ENCODE assay signal across 13 cellular contexts in the genomic region with DNA sequence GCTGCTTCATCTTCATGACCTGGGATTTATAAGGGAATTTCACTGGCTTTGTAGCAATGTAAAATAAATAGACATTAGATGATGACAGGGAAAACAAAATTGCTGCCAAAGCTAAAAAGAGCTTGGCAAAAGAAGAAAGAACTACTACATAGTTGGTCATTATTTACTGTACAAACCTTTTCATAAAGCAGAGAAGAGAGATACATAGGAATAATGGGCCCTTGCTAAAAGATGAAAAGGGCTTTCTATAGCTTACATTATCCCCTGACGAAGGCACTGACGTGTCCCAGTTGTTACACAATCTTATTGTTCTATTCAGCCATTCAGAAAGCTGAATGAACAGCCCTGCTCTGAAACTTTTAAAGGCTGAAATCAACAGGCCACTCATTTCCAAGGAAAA. TPM values are rescaled to one million over a fixed set of nuclear protein-coding genes. Genes with fewer than 3 reads are reported as not detected.
DNase-seq lines count a peak whose midpoint lies in the region; ATAC-seq, FAIRE-seq and TF ChIP-seq lines count a peak whose summit lies in the region.
"Had no signal": no experiment of that assay in that cellular context is flagged by ENCODE, and none has a peak within 500 bp of the region (broad histone marks: within the 10 kb centered on the region; RNA-seq: fewer than 3 reads in every experiment).

No MANE protein-coding gene starts in this region.

- TF ChIP-seq POLR2A in stomach (IDR thresholded peaks at IDR 0.05), result no peak
- TF ChIP-seq POLR2A in esophagus squamous epithelium (IDR thresholded peaks at IDR 0.05), result no peak

- H3K36me3 ChIP-seq in RWPE2 (ENCODE audit: low read depth) (no peaks in the 10 kb centered on the region), pancreas (no peaks in the 10 kb centered on the region), stomach (no peaks in the 10 kb centered on the region), esophagus squamous epithelium (no peaks in the 10 kb centered on the region)

- H3K4me1 ChIP-seq in RWPE2 (ENCODE audit: insufficient read depth, poor library complexity, severe bottlenecking) (no peaks in the 10 kb centered on the region), pancreas (peaks cover 0 to 9% (median 6%) of the 10 kb centered on the region in 3 donors), stomach (peaks cover 0 to 10% (median 0%) of the 10 kb centered on the region in 4 donors), esophagus squamous epithelium (peaks cover 0 to 17% (median 4%) of the 10 kb centered on the region in 3 donors)

- H3K27ac ChIP-seq in RWPE2 (ENCODE audit: poor library complexity, severe bottlenecking) (no peak overlapping the region), pancreas (no peak overlapping the region), stomach (no peak overlapping the region), esophagus squamous epithelium (peak overlapping the region in 1 of 4 donors; percentile 13)

- DNase-seq in EH (ENCODE audit: low read depth) (peak; percentile 15), RWPE2 (ENCODE audit: low spot score) (no peak), fibroblast of gingiva (ENCODE audit: low read depth) (peak; percentile 66), pancreas (no peak), stomach (no peak), NCI-H2227 (lab: John Stamatoyannopoulos, UW; ENCODE audit: unreplicated experiment) (no peak), esophagus squamous epithelium (lab: John Stamatoyannopoulos, UW) (no peak)
- DNase-seq: effector memory CD4-positive, alpha-beta T cell; stimulated activated CD8-positive, alpha-beta memory T cell treated with anti-CD3 and anti-CD28 coated beads, Interleukin-4, amount 100 ng/mL, for 48 hours; T-helper 9 cell had no signal

- 0 out of 3 replicates have a peak, but pooled peaks have one; percentile 38 for ATAC-seq in RWPE2 (ENCODE audit: low read depth)
- ATAC-seq in pancreas, result peak in 3 of 4 donors; percentile 29 to 59 (median 48)
- ATAC-seq in HG03457 (IDR thresholded peaks at IDR 0.05; ENCODE audit: unreplicated experiment), result no peak

- no peak for TF ChIP-seq CTCF in RWPE2 (IDR thresholded peaks at IDR 0.05; ENCODE audit: poor library complexity, severe bottlenecking)
- TF ChIP-seq CTCF in pancreas (IDR thresholded peaks at IDR 0.05), result no peak
- TF ChIP-seq CTCF in stomach (IDR thresholded peaks at IDR 0.05), result no peak
- TF ChIP-seq CTCF in esophagus squamous epithelium (IDR thresholded peaks at IDR 0.05), result no peak

- WGBS in pancreas, 2 donors, result 42 to 46% methylated on average over 2 of the region's 2 CpGs
- WGBS in stomach, 5 donors, result 16 to 27% (median 21%) methylated on average over 2 of the region's 2 CpGs
- 10 to 20% methylated on average over 2 of the region's 2 CpGs for WGBS in esophagus squamous epithelium, 2 donors

- H3K9me3 ChIP-seq in RWPE2 (ENCODE audit: severe bottlenecking), result no peaks in the 10 kb centered on the region
- no peaks in the 10 kb centered on the region for H3K9me3 ChIP-seq in pancreas
- no peaks in the 10 kb centered on the region for H3K9me3 ChIP-seq in stomach
- H3K9me3 ChIP-seq in esophagus squamous epithelium, result no peaks in the 10 kb centered on the region

- TF ChIP-seq EP300 in stomach (IDR thresholded peaks at IDR 0.05), result no peak

- no peaks in the 10 kb centered on the region for H3K27me3 ChIP-seq in RWPE2 (ENCODE audit: insufficient read depth, poor library complexity, severe bottlenecking)
- no peaks in the 10 kb centered on the region for H3K27me3 ChIP-seq in pancreas
- H3K27me3 ChIP-seq in stomach, result no peaks in the 10 kb centered on the region
- no peaks in the 10 kb centered on the region for H3K27me3 ChIP-seq in esophagus squamous epithelium

- intact Hi-C loops in pancreas (cut with DNase I), result no loop called here
- intact Hi-C loops in stomach (cut with DNase I; ENCODE audit: low total_unique reads), result no loop called here
- intact Hi-C loops in esophagus squamous epithelium (cut with DNase I), result no loop called here

- H3K4me3 ChIP-seq in RWPE2 (ENCODE audit: severe bottlenecking) (no peak overlapping the region), pancreas (no peak overlapping the region), stomach (no peak overlapping the region), esophagus squamous epithelium (no peak overlapping the region)

- no peak for FAIRE-seq in pancreas (lab: Jason Lieb, UNC)
- FAIRE-seq: GM18507 had no signal

RNA-seq across cellular contexts. Expression of a gene that starts 57.1 kb away (rescaled TPM):
- total RNA-seq in pancreas, result under 1 TPM in 2 of 6 donors, not detected in 4; 0.12 to 0.15 TPM
- polyA plus RNA-seq in pancreas, result not detected
- total RNA-seq in stomach, result not detected
- polyA plus RNA-seq in stomach, result not detected
- total RNA-seq in esophagus squamous epithelium, result not detected
- total RNA-seq: LHCN-M2 had no signal

Comparison
In these comparisons a context has a peak if more than half of its experiments do, and no peak if none do; other contexts are left out.
1. DNase-seq: peak in EH (single experiment) and fibroblast of gingiva (single experiment); none in RWPE2 (single experiment), pancreas (0 of 6), stomach (single experiment), NCI-H2227 (single experiment) and esophagus squamous epithelium (single experiment).